Comparison of ENCODE assay signal across 8 cellular contexts in the genomic region with DNA sequence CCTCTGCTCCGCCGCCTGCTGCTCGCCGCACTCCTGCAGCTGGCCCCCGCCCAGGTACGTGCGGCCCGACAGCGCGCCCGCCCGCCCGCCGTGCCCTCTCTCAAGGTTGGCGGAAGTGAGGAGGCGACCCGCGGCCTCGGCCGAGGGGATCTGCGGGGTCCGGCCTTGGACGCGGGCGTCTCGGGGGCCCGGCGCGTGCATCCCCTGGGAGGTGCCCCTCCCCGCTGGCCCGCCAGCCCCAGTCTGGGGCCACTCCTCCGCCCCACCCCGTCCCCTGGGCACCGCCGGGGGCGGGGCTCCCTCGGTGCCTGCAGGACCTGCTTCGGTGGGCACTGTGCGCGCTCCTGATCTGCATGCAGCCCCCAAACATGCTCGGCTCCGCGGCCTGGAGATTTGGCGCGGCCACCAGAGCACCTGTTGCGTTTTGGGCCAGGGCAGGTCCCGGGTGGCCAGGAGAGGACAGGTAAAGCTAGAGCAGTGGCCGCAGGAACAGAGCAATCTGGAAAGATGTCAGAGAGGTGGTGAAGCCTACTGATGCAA. TPM values are rescaled to one million over a fixed set of nuclear protein-coding genes. Genes with fewer than 3 reads are reported as not detected.
A peak's percentile ranks its signal among the peaks of the same experiment; 100 is the strongest.
DNase-seq lines count a peak whose midpoint lies in the region; ATAC-seq and TF ChIP-seq lines count a peak whose summit lies in the region.

No MANE protein-coding gene starts in this region.

- H3K9me3 Mint-ChIP-seq in T-helper 1 cell treated with Interleukin-12 subunit alpha and Interleukin-12 subunit beta and Interleukin-4 antibody, amounts not matched to agents 30 μg/mL and 1 μg/mL, for 36 hours: no peaks in the 10 kb centered on the region
- H3K9me3 Mint-ChIP-seq in MCF 10A (ENCODE audit: unreplicated experiment): no peaks in the 10 kb centered on the region
- no peaks in the 10 kb centered on the region for H3K9me3 Mint-ChIP-seq in stimulated activated naive CD8-positive, alpha-beta T cell treated with anti-CD3 and anti-CD28 coated beads, Interleukin-15, amount 100 ng/mL, for 72 hours

- peaks cover 9% of the 10 kb centered on the region for H3K36me3 Mint-ChIP-seq in T-helper 1 cell treated with Interleukin-12 subunit alpha and Interleukin-12 subunit beta and Interleukin-4 antibody, amounts not matched to agents 30 μg/mL and 1 μg/mL, for 36 hours (ENCODE audit: low read depth)
- H3K36me3 Mint-ChIP-seq in MCF 10A (ENCODE audit: insufficient read depth, unreplicated experiment): peaks cover 30% of the 10 kb centered on the region

- POLR2A ChIA-PET in MCF 10A (lab: Yijun Ruan, JAX): interaction anchor here (0.5 to 1.7 kb wide), 7 partner anchors 9 to 554 kb away, joined by 3 to 5 read pairs (median 4); a partner anchor contains a TSS

- TF ChIP-seq CTCF in MCF 10A (IDR thresholded peaks at IDR 0.05; ENCODE audit: unreplicated experiment): no peak

- H3K27ac Mint-ChIP-seq in T-helper 1 cell treated with Interleukin-12 subunit alpha and Interleukin-12 subunit beta and Interleukin-4 antibody, amounts not matched to agents 30 μg/mL and 1 μg/mL, for 36 hours: peak overlapping the region; percentile 8
- no peak overlapping the region for H3K27ac Mint-ChIP-seq in MCF 10A (ENCODE audit: low read depth, unreplicated experiment)
- peak overlapping the region in 1 of 2 donors; percentile 77 for H3K27ac Mint-ChIP-seq in stimulated activated naive CD8-positive, alpha-beta T cell treated with anti-CD3 and anti-CD28 coated beads, Interleukin-15, amount 100 ng/mL, for 72 hours

- CTCF ChIA-PET in MCF 10A (lab: Yijun Ruan, JAX): interaction anchor here (0.9 to 1.1 kb wide), 3 partner anchors 11 to 96 kb away, joined by 3 to 5 read pairs (median 3); a partner anchor contains a TSS

- no peaks in the 10 kb centered on the region for H3K27me3 ChIP-seq in layer of hippocampus (ENCODE audit: control insufficient read depth, insufficient read depth, low read length)

- DNase-seq in EH (ENCODE audit: low read depth) (peak; percentile 34), MCF 10A (ENCODE audit: unreplicated experiment) (peak; percentile 34), KG1 (lab: John Stamatoyannopoulos, UW) (no peak)
- DNase-seq in stimulated activated naive CD8-positive, alpha-beta T cell treated with anti-CD3 and anti-CD28 coated beads, Interleukin-15, amount 100 ng/mL, for 72 hours: peak; percentile 60 to 63

- peaks cover 27% of the 10 kb centered on the region for H3K4me1 Mint-ChIP-seq in T-helper 1 cell treated with Interleukin-12 subunit alpha and Interleukin-12 subunit beta and Interleukin-4 antibody, amounts not matched to agents 30 μg/mL and 1 μg/mL, for 36 hours (ENCODE audit: low read depth)
- peaks cover 20% of the 10 kb centered on the region for H3K4me1 Mint-ChIP-seq in MCF 10A (ENCODE audit: insufficient read depth, unreplicated experiment)
- peaks cover 84% of the 10 kb centered on the region for H3K4me1 Mint-ChIP-seq in stimulated activated naive CD8-positive, alpha-beta T cell treated with anti-CD3 and anti-CD28 coated beads, Interleukin-15, amount 100 ng/mL, for 72 hours

- H3K4me3 Mint-ChIP-seq in T-helper 1 cell treated with Interleukin-12 subunit alpha and Interleukin-12 subunit beta and Interleukin-4 antibody, amounts not matched to agents 30 μg/mL and 1 μg/mL, for 36 hours: peak overlapping the region; percentile 83
- peak overlapping the region; percentile 73 for H3K4me3 Mint-ChIP-seq in MCF 10A (ENCODE audit: unreplicated experiment)
- H3K4me3 Mint-ChIP-seq in stimulated activated naive CD8-positive, alpha-beta T cell treated with anti-CD3 and anti-CD28 coated beads, Interleukin-15, amount 100 ng/mL, for 72 hours: peak overlapping the region; percentile 90 to 96

- BruUV-seq in MCF 10A (replicated peaks; lab: Mats Ljungman, UMichigan): no TSS peak

- H3K27ac ChIP-seq in layer of hippocampus (ENCODE audit: low read depth, low read length): peak overlapping the region; percentile 83

- no peaks in the 10 kb centered on the region for H3K27me3 Mint-ChIP-seq in T-helper 1 cell treated with Interleukin-12 subunit alpha and Interleukin-12 subunit beta and Interleukin-4 antibody, amounts not matched to agents 30 μg/mL and 1 μg/mL, for 36 hours (ENCODE audit: low read depth)
- H3K27me3 Mint-ChIP-seq in MCF 10A (ENCODE audit: insufficient read depth, unreplicated experiment): no peaks in the 10 kb centered on the region
- no peaks in the 10 kb centered on the region for H3K27me3 Mint-ChIP-seq in stimulated activated naive CD8-positive, alpha-beta T cell treated with anti-CD3 and anti-CD28 coated beads, Interleukin-15, amount 100 ng/mL, for 72 hours

- peak; percentile 19 for ATAC-seq in HG03045 (IDR thresholded peaks at IDR 0.05; ENCODE audit: unreplicated experiment)
- ATAC-seq in stimulated activated naive CD8-positive, alpha-beta T cell treated with anti-CD3 and anti-CD28 coated beads, Interleukin-15, amount 100 ng/mL, for 72 hours: peak; percentile 73
- ATAC-seq in GM18858 (IDR thresholded peaks at IDR 0.05; ENCODE audit: unreplicated experiment): no peak

- intact Hi-C loops in MCF 10A (cut with micrococcal nuclease): no loop called here

RNA-seq across cellular contexts. Expression of a gene that starts 0.5 kb away (rescaled TPM):
- 46.0 and 60.3 TPM in 2 replicates for total RNA-seq in MCF 10A (2022)

RNA-seq across cellular contexts. Expression of a gene that starts 4.6 kb away (rescaled TPM):
- total RNA-seq in MCF 10A (2022): 19.5 and 27.0 TPM in 2 replicates

RNA-seq across cellular contexts. Expression of a gene that starts 6.0 kb away (rescaled TPM):
- 84.7 and 86.0 TPM in 2 replicates for total RNA-seq in MCF 10A (2022)

RNA-seq across cellular contexts. Expression of a gene that starts 8.8 kb away (rescaled TPM):
- total RNA-seq in MCF 10A (2022): 51.0 and 73.6 TPM in 2 replicates

RNA-seq across cellular contexts. Expression of a gene that starts 8.9 kb away (rescaled TPM):
- total RNA-seq in MCF 10A (2022): 27.0 and 31.3 TPM in 2 replicates
